19 cellular contexts compared by ENCODE assay signal in genomic region chr9:22060831-22061383, GRCh38. TPM values are rescaled to one million over a fixed set of nuclear protein-coding genes. Genes with fewer than 3 reads are reported as not detected.
"Had no signal": no experiment of that assay in that cellular context is flagged by ENCODE, and none has a peak within 500 bp of the region (broad histone marks: within the 10 kb centered on the region; RNA-seq: fewer than 3 reads in every experiment).

No MANE protein-coding gene starts in this region.

- H3K4me3 ChIP-seq: coronary artery, upper lobe of left lung had no signal

- H3K4me3 Mint-ChIP-seq: activated CD4-positive, alpha-beta memory T cell treated with anti-CD3 and anti-CD28 coated beads, Interleukin-2, amount 10 ng/mL, durations not matched to agents 7 days and 5 days; activated naive CD8-positive, alpha-beta T cell treated with anti-CD3 and anti-CD28 coated beads, Interleukin-2, amount 10 ng/mL, durations not matched to agents 7 days and 5 days; activated T-cell treated with anti-CD3 and anti-CD28 coated beads, Interleukin-2, amount 50 U/mL, for 24 hours; brain; central memory CD8-positive, alpha-beta T cell; neural crest cell; stimulated activated naive CD8-positive, alpha-beta T cell treated with anti-CD3 and anti-CD28 coated beads, Interleukin-15, amount 100 ng/mL, for 72 hours had no signal

- H3K9me3 Mint-ChIP-seq: activated T-cell treated with anti-CD3 and anti-CD28 coated beads, Interleukin-2, amount 50 U/mL, for 24 hours; activated T-helper 2 cell treated with anti-CD3 and anti-CD28 coated beads, Interferon-gamma antibody, Interleukin-2, Interleukin-4, amounts not matched to agents 10 μg/mL and 5 μg/mL and 100 μg/mL, durations not matched to agents 14 hours and 24 hours and 36 hours; brain; central memory CD8-positive, alpha-beta T cell; stimulated activated naive CD8-positive, alpha-beta T cell treated with anti-CD3 and anti-CD28 coated beads, Interleukin-15, amount 100 ng/mL, for 72 hours had no signal

- ATAC-seq: stimulated activated naive CD8-positive, alpha-beta T cell treated with anti-CD3 and anti-CD28 coated beads, Interleukin-15, amount 100 ng/mL, for 72 hours had no signal

- H3K27ac Mint-ChIP-seq: activated CD4-positive, alpha-beta memory T cell treated with anti-CD3 and anti-CD28 coated beads, Interleukin-2, amount 10 ng/mL, durations not matched to agents 7 days and 5 days; activated T-cell treated with anti-CD3 and anti-CD28 coated beads, Interleukin-2, amount 50 U/mL, for 24 hours; activated T-helper 2 cell treated with anti-CD3 and anti-CD28 coated beads, Interferon-gamma antibody, Interleukin-2, Interleukin-4, amounts not matched to agents 10 μg/mL and 5 μg/mL and 100 μg/mL, durations not matched to agents 14 hours and 24 hours and 36 hours; brain; progenitor cell of endocrine pancreas; stimulated activated naive CD8-positive, alpha-beta T cell treated with anti-CD3 and anti-CD28 coated beads, Interleukin-15, amount 100 ng/mL, for 72 hours had no signal

- H3K27me3 ChIP-seq: upper lobe of left lung had no signal

- H3K36me3 Mint-ChIP-seq: brain had no signal

- H3K36me3 ChIP-seq: upper lobe of left lung had no signal

- H3K27me3 Mint-ChIP-seq: activated naive CD8-positive, alpha-beta T cell treated with anti-CD3 and anti-CD28 coated beads, Interleukin-2, amount 10 ng/mL, durations not matched to agents 7 days and 5 days; central memory CD8-positive, alpha-beta T cell had no signal

- DNase-seq: activated CD4-positive, alpha-beta memory T cell treated with anti-CD3 and anti-CD28 coated beads, Interleukin-2, amount 10 ng/mL, durations not matched to agents 7 days and 5 days; activated CD4-positive, alpha-beta T cell treated with anti-CD3 and anti-CD28 coated beads for 48 hours; activated CD4-positive, CD25-positive, alpha-beta regulatory T cell; activated naive CD4-positive, alpha-beta T cell treated with Interleukin-2 at 50 U/mL for 16 hours; activated naive CD8-positive, alpha-beta T cell treated with anti-CD3 and anti-CD28 coated beads, Interleukin-2, amount 10 ng/mL, durations not matched to agents 7 days and 5 days; activated T-cell treated with anti-CD3 and anti-CD28 coated beads, Interleukin-2, amount 50 U/mL, for 24 hours; hippocampal formation; small intestine; stimulated activated CD4-positive, alpha-beta T cell treated with anti-CD3 and anti-CD28 coated beads, Interleukin-15, amount 100 ng/mL, for 24 hours; stimulated activated CD4-positive, alpha-beta T cell treated with anti-CD3 and anti-CD28 coated beads, Interleukin-2, amount 100 ng/mL, for 48 hours; stimulated activated naive CD8-positive, alpha-beta T cell treated with anti-CD3 and anti-CD28 coated beads, Interleukin-15, amount 100 ng/mL, for 72 hours; T1000; upper lobe of left lung had no signal

- H3K27ac ChIP-seq: coronary artery, upper lobe of left lung had no signal

- H3K4me1 ChIP-seq: upper lobe of left lung had no signal

- H3K9me3 ChIP-seq: upper lobe of left lung had no signal

- H3K4me1 Mint-ChIP-seq: brain; central memory CD8-positive, alpha-beta T cell; neural crest cell had no signal

RNA-seq across cellular contexts. Expression of gene CDKN2B, which starts 51.8 kb away (rescaled TPM):
- total RNA-seq: neural crest cell had no signal
